In genomic region chr22:46969961-46970360, GRCh38 we compare ENCODE assay signal across 11 cellular contexts.
DNase-seq lines count a peak whose midpoint lies in the region; ATAC-seq and TF ChIP-seq lines count a peak whose summit lies in the region.
"Had no signal": no experiment of that assay in that cellular context is flagged by ENCODE, and none has a peak within 500 bp of the region (broad histone marks: within the 10 kb centered on the region; RNA-seq: fewer than 3 reads in every experiment).

No MANE protein-coding gene starts in this region.

- no peak for TF ChIP-seq CTCF in heart left ventricle (IDR thresholded peaks at IDR 0.05)
- no peak for TF ChIP-seq CTCF in type B pancreatic cell (conservative IDR thresholded peaks at IDR 0.05)
- TF ChIP-seq CTCF in gastrocnemius medialis (IDR thresholded peaks at IDR 0.05 in 4 of 5, conservative IDR thresholded peaks at IDR 0.05 in 1 of 5) = no peak

- no peak for TF ChIP-seq POLR2A in heart left ventricle (IDR thresholded peaks at IDR 0.05)
- no peak for TF ChIP-seq POLR2A in gastrocnemius medialis (IDR thresholded peaks at IDR 0.05)

- peak overlapping the region; percentile 61 for H3K27ac Mint-ChIP-seq in activated naive CD8-positive, alpha-beta T cell
- peak overlapping the region; percentile 42 for H3K27ac Mint-ChIP-seq in type B pancreatic cell

- H3K36me3 ChIP-seq in heart left ventricle (peaks cover 0 to 11% (median 7%) of the 10 kb centered on the region in 9 donors), gastrocnemius medialis (no peaks in the 10 kb centered on the region)
- H3K36me3 ChIP-seq: SJCRH30 had no signal

- H3K9me3 Mint-ChIP-seq in activated naive CD8-positive, alpha-beta T cell (ENCODE audit: low read depth) = no peaks in the 10 kb centered on the region
- no peaks in the 10 kb centered on the region for H3K9me3 Mint-ChIP-seq in type B pancreatic cell
- H3K9me3 Mint-ChIP-seq: activated CD4-positive, alpha-beta T cell treated with anti-CD3 and anti-CD28 coated beads, Interleukin-2, amount 10 ng/mL, durations not matched to agents 7 days and 5 days had no signal

- H3K27ac ChIP-seq in heart left ventricle (peak overlapping the region in 2 of 12 donors; percentile 80 to 81), gastrocnemius medialis (no peak overlapping the region)
- H3K27ac ChIP-seq: SJCRH30 had no signal

- intact Hi-C loops in Right ventricle myocardium inferior (cut with DNase I) = no loop called here
- intact Hi-C loops in heart left ventricle (cut with DNase I) = loop anchor here in 2 of 10 donors (2.0 to 5.0 kb wide), 2 partner anchors 27 to 62 kb away; no protein-coding TSS in a partner anchor
- intact Hi-C loops in gastrocnemius medialis (cut with DNase I; ENCODE audit: low total_unique reads) = no loop called here

- ATAC-seq in Right ventricle myocardium inferior = no peak
- no peak for ATAC-seq in heart left ventricle
- peak; percentile 20 for ATAC-seq in HG02763 (IDR thresholded peaks at IDR 0.05; ENCODE audit: unreplicated experiment)
- ATAC-seq in gastrocnemius medialis = no peak

- H3K4me1 ChIP-seq in heart left ventricle (peaks cover 0 to 35% (median 27%) of the 10 kb centered on the region in 12 donors), gastrocnemius medialis (peaks cover 0 to 6% of the 10 kb centered on the region in 2 donors)
- H3K4me1 ChIP-seq: SJCRH30 had no signal

- H3K27me3 ChIP-seq in heart left ventricle = no peaks in the 10 kb centered on the region
- H3K27me3 ChIP-seq in gastrocnemius medialis = no peaks in the 10 kb centered on the region
- H3K27me3 ChIP-seq: SJCRH30 had no signal

- in situ Hi-C loops in gastrocnemius medialis (cut with MboI; ENCODE audit: low sequenced_read_pairs in 4 of 4) = no loop called here

- peaks cover 20% of the 10 kb centered on the region for H3K4me1 Mint-ChIP-seq in activated naive CD8-positive, alpha-beta T cell (ENCODE audit: low read depth)
- H3K4me1 Mint-ChIP-seq in type B pancreatic cell (ENCODE audit: unreplicated experiment) = peaks cover 33% of the 10 kb centered on the region

- WGBS in heart left ventricle, 4 donors = 87 to 95% (median 89%) methylated on average over 6 of the region's 6 CpGs

- no peak overlapping the region for H3K4me3 Mint-ChIP-seq in activated naive CD8-positive, alpha-beta T cell
- H3K4me3 Mint-ChIP-seq in type B pancreatic cell = no peak overlapping the region
- H3K4me3 Mint-ChIP-seq: activated CD4-positive, alpha-beta T cell treated with anti-CD3 and anti-CD28 coated beads, Interleukin-2, amount 10 ng/mL, durations not matched to agents 7 days and 5 days had no signal

- DNase-seq in Right ventricle myocardium inferior (ENCODE audit: missing footprints) = peak; percentile 7
- DNase-seq in heart left ventricle = no peak
- no peak for DNase-seq in type B pancreatic cell (ENCODE audit: extremely low spot score, unreplicated experiment)
- no peak for DNase-seq in gastrocnemius medialis
- DNase-seq in NCI-H1105 (lab: John Stamatoyannopoulos, UW) = no peak
- DNase-seq in NCI-H774 (lab: John Stamatoyannopoulos, UW) = no peak
- DNase-seq: activated CD4-positive, alpha-beta T cell treated with anti-CD3 and anti-CD28 coated beads, Interleukin-2, amount 10 ng/mL, durations not matched to agents 7 days and 5 days; aorta; SJCRH30 had no signal

- H3K9me3 ChIP-seq in heart left ventricle (no peaks in the 10 kb centered on the region), gastrocnemius medialis (no peaks in the 10 kb centered on the region)
- H3K9me3 ChIP-seq: SJCRH30 had no signal

- H3K36me3 Mint-ChIP-seq in activated naive CD8-positive, alpha-beta T cell = no peaks in the 10 kb centered on the region
- H3K36me3 Mint-ChIP-seq in type B pancreatic cell = peaks cover 1% of the 10 kb centered on the region

- H3K27me3 Mint-ChIP-seq in activated naive CD8-positive, alpha-beta T cell = no peaks in the 10 kb centered on the region
- H3K27me3 Mint-ChIP-seq in type B pancreatic cell = no peaks in the 10 kb centered on the region
- H3K27me3 Mint-ChIP-seq: activated CD4-positive, alpha-beta T cell treated with anti-CD3 and anti-CD28 coated beads, Interleukin-2, amount 10 ng/mL, durations not matched to agents 7 days and 5 days had no signal

- H3K4me3 ChIP-seq in heart left ventricle = no peak overlapping the region
- H3K4me3 ChIP-seq in gastrocnemius medialis = no peak overlapping the region
- H3K4me3 ChIP-seq: SJCRH30 had no signal
